Comparison of ENCODE assay signal across 19 cellular contexts in the genomic region with DNA sequence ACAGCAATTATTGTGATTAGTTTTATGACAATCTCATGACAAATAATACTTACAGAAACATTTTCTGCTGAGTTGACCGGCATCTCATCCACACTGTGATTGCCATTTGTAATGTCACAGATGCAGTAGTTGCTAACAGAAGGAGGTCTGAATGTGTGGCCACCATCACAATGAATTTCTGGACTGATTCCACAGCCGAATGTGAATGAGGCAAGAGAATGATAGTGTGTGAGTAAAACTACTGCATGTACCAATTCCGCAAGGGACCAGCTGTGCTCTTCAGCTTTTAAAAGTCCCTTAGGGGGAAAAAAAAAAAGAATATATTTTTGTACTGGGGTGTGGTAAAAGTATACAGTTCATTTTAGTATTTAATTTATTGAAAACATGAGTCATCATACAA.
"Had no signal": no experiment of that assay in that cellular context is flagged by ENCODE, and none has a peak within 500 bp of the region (broad histone marks: within the 10 kb centered on the region; RNA-seq: fewer than 3 reads in every experiment).

No MANE protein-coding gene starts in this region.

- H3K4me1 Mint-ChIP-seq: neural crest cell; stimulated activated effector memory CD8-positive, alpha-beta T cell treated with anti-CD3 and anti-CD28 coated beads, Interleukin-12 subunit alpha, Interleukin-12 subunit beta, amount 100 ng/mL, for 72 hours had no signal

- H3K27ac ChIP-seq: coronary artery, left lung, upper lobe of right lung, vagina had no signal

- H3K4me3 Mint-ChIP-seq: endodermal cell; natural killer cell; neural crest cell; stimulated activated effector memory CD8-positive, alpha-beta T cell treated with anti-CD3 and anti-CD28 coated beads, Interleukin-12 subunit alpha, Interleukin-12 subunit beta, amount 100 ng/mL, for 72 hours had no signal

- H3K27me3 ChIP-seq: left lung, right atrium auricular region, tibial nerve, upper lobe of right lung, vagina had no signal

- H3K9me3 Mint-ChIP-seq: endodermal cell; natural killer cell; neural crest cell; stimulated activated effector memory CD8-positive, alpha-beta T cell treated with anti-CD3 and anti-CD28 coated beads, Interleukin-12 subunit alpha, Interleukin-12 subunit beta, amount 100 ng/mL, for 72 hours had no signal

- H3K4me3 ChIP-seq: coronary artery, left lung, lung, right atrium auricular region, tibial nerve, upper lobe of right lung, vagina had no signal

- H3K27ac Mint-ChIP-seq: endodermal cell; stimulated activated effector memory CD8-positive, alpha-beta T cell treated with anti-CD3 and anti-CD28 coated beads, Interleukin-12 subunit alpha, Interleukin-12 subunit beta, amount 100 ng/mL, for 72 hours had no signal

- DNase-seq: effector CD4-positive, alpha-beta T cell; endodermal cell; foreskin melanocyte; islet precursor cell; left lung; mesenchymal stem cell; natural killer cell; posterior cingulate gyrus; stimulated activated CD4-positive, alpha-beta T cell treated with anti-CD3 and anti-CD28 coated beads, Interleukin-4, amount 100 ng/mL, for 1 hour; stimulated activated CD8-positive, alpha-beta memory T cell treated with anti-CD3 and anti-CD28 coated beads, Interleukin-4, amount 100 ng/mL, for 48 hours; stimulated activated naive CD8-positive, alpha-beta T cell treated with anti-CD3 and anti-CD28 coated beads, Interleukin-15, Interleukin-2, amounts not matched to agents 100 U/mL and 50 U/mL, for 24 hours; upper lobe of right lung had no signal

- ATAC-seq: left lung; natural killer cell; stimulated activated effector memory CD8-positive, alpha-beta T cell treated with anti-CD3 and anti-CD28 coated beads, Interleukin-12 subunit alpha, Interleukin-12 subunit beta, amount 100 ng/mL, for 72 hours; stimulated activated naive CD8-positive, alpha-beta T cell treated with anti-CD3 and anti-CD28 coated beads, Interleukin-15, Interleukin-2, amounts not matched to agents 100 U/mL and 50 U/mL, for 24 hours; upper lobe of right lung had no signal

- H3K9me3 ChIP-seq: left lung, right atrium auricular region, tibial nerve, upper lobe of right lung, vagina had no signal
